Comparison of ENCODE assay signal across 1 cellular context in genomic region chr7:50467817-50468610, GRCh38.
TF ChIP-seq lines count a peak whose summit lies in the region.

No MANE protein-coding gene starts in this region.

TF ChIP-seq in K562, 482 proteins besides CTCF, POLR2A, EP300 and RAD21 (continued from another document and continues in another):
- TF ChIP-seq CREM (IDR thresholded peaks at IDR 0.05; ENCODE audit: low read depth) (peak; percentile 88), ZNF766 (CRISPR knock-in tag; conservative IDR thresholded peaks at IDR 0.05) (no peak), SMC3 (conservative IDR thresholded peaks at IDR 0.05; ENCODE audit: insufficient read depth, low read depth, low read length) (peak; percentile 97), CBX3 (IDR thresholded peaks at IDR 0.05; ENCODE audit: borderline replicate concordance in 1 of 2, low read length in 2 of 2) (peak in 1 of 2 experiments; percentile 76; a peak in 1 of 3 replicates), ZFP91 (CRISPR knock-in tag; IDR thresholded peaks at IDR 0.05) (no peak), L3MBTL2 (IDR thresholded peaks at IDR 0.05) (peak; percentile 97), ATF7 (IDR thresholded peaks at IDR 0.05) (peak; percentile 42; the same call in 1 of the 2 replicates), GTF3C2 (IDR thresholded peaks at IDR 0.05; ENCODE audit: borderline replicate concordance, extremely low read depth, insufficient read length) (no peak), ZNF449 (CRISPR knock-in tag; IDR thresholded peaks at IDR 0.05) (no peak), ZBTB33 (CRISPR knock-in tag; IDR thresholded peaks at IDR 0.05) (peak; percentile 48; the same call in 1 of the 2 replicates), LCOR (CRISPR knock-in tag; IDR thresholded peaks at IDR 0.05) (peak; percentile 73; the same call in 1 of the 2 replicates), RNF219 (CRISPR knock-in tag; IDR thresholded peaks at IDR 0.05) (no peak), HMBOX1 (IDR thresholded peaks at IDR 0.05) (no peak), CTCFL (IDR thresholded peaks at IDR 0.05; ENCODE audit: borderline replicate concordance, insufficient read depth, low read depth, low read length, poor library complexity, severe bottlenecking) (no peak), E2F3 (CRISPR knock-in tag; IDR thresholded peaks at IDR 0.05) (peak; percentile 90), CBX1 (IDR thresholded peaks at IDR 0.05; ENCODE audit: low read depth) (0 out of 2 replicates have a peak, but pooled peaks have one; percentile 40), MAZ (CRISPR knock-in tag; conservative IDR thresholded peaks at IDR 0.05 in 1 of 2, IDR thresholded peaks at IDR 0.05 in 1 of 2) (0 out of 4 replicates have a peak, but pooled peaks of 1 of the 2 experiments have one; percentile 16), MNT (conservative IDR thresholded peaks at IDR 0.05) (peak; percentile 84 to 88), CXXC5 (CRISPR knock-in tag; IDR thresholded peaks at IDR 0.05) (peak; percentile 39; the same call in 1 of the 2 replicates), DPF2 (IDR thresholded peaks at IDR 0.05) (0 out of 2 replicates have a peak, but pooled peaks have one; percentile 15), TFAP4 (CRISPR knock-in tag; IDR thresholded peaks at IDR 0.05; ENCODE audit: borderline replicate concordance) (peak; percentile 70; the same call in 1 of the 2 replicates), ZFP30 (CRISPR knock-in tag; IDR thresholded peaks at IDR 0.05; ENCODE audit: borderline replicate concordance) (no peak), ZNF639 (CRISPR knock-in tag; conservative IDR thresholded peaks at IDR 0.05 in 1 of 2, IDR thresholded peaks at IDR 0.05 in 1 of 2) (no peak), ZSCAN32 (CRISPR knock-in tag; IDR thresholded peaks at IDR 0.05) (no peak), RHOXF2B (CRISPR knock-in tag; conservative IDR thresholded peaks at IDR 0.05) (0 out of 2 replicates have a peak, but pooled peaks have one; percentile 42), HNRNPLL (IDR thresholded peaks at IDR 0.05; ENCODE audit: low read depth, low read length, poor library complexity, severe bottlenecking) (peak; percentile 24), YY1 (IDR thresholded peaks at IDR 0.05; ENCODE audit: borderline replicate concordance in 1 of 3, control insufficient read depth in 1 of 3, extremely low read depth in 1 of 3, insufficient read depth in 3 of 3, insufficient read length in 1 of 3, insufficient replicate concordance in 2 of 3, low read depth in 1 of 3, low read length in 2 of 3) (peak in 1 of 3 experiments; percentile 10), STAG1 (CRISPR knock-in tag; IDR thresholded peaks at IDR 0.05; ENCODE audit: borderline replicate concordance) (peak; percentile 93), FOXP1 (CRISPR knock-in tag; IDR thresholded peaks at IDR 0.05) (peak; percentile 55; the same call in 1 of the 2 replicates), SAFB2 (IDR thresholded peaks at IDR 0.05; ENCODE audit: borderline replicate concordance, low read depth, low read length, severe bottlenecking) (no peak), E2F6 (IDR thresholded peaks at IDR 0.05; ENCODE audit: borderline replicate concordance in 1 of 2, extremely low read depth in 1 of 2, insufficient read depth in 1 of 2, insufficient read length in 1 of 2, low read depth in 1 of 2, low read length in 1 of 2, poor library complexity in 1 of 2, severe bottlenecking in 1 of 2) (peak; percentile 90 to 96), RAD51 (IDR thresholded peaks at IDR 0.05; ENCODE audit: borderline replicate concordance, low read depth) (no peak), XRCC5 (IDR thresholded peaks at IDR 0.05; ENCODE audit: low read depth, low read length) (0 out of 2 replicates have a peak, but pooled peaks have one; percentile 39), CBX5 (IDR thresholded peaks at IDR 0.05; ENCODE audit: borderline replicate concordance, low read depth) (no peak), ZNF511 (CRISPR knock-in tag; IDR thresholded peaks at IDR 0.05) (peak; percentile 70; the same call in 1 of the 2 replicates), ETS2 (tag; IDR thresholded peaks at IDR 0.05; ENCODE audit: borderline replicate concordance, poor library complexity, severe bottlenecking) (no peak), ATF1 (CRISPR knock-in tag; IDR thresholded peaks at IDR 0.05) (no peak), ATF1 (tag; IDR thresholded peaks at IDR 0.05) (peak; percentile 70), LARP7 (IDR thresholded peaks at IDR 0.05) (no peak)
